Comparison of ENCODE assay signal across 22 cellular contexts in the genomic region with DNA sequence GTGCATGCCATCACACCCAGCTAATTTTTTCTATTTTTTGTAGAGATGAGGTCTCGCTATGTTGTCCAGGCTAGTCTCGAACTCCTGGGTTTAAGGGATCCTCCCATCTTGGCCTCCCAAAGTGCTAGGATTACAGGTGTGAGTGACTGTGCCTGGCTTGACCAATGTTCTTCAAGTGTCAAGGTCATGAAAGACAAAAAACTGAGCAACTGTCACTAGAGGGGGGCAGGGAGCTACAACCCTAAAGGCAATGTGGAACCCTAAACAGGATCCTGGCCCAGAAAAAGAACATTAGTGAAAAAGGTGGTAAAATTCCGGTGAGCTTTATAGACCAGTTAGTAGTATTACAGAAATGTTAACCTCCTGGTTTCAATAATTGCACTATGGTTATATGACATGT. TPM values are rescaled to one million over a fixed set of nuclear protein-coding genes. Genes with fewer than 3 reads are reported as not detected.
DNase-seq lines count a peak whose midpoint lies in the region; ATAC-seq and TF ChIP-seq lines count a peak whose summit lies in the region.
"Had no signal": no experiment of that assay in that cellular context is flagged by ENCODE, and none has a peak within 500 bp of the region (broad histone marks: within the 10 kb centered on the region; RNA-seq: fewer than 3 reads in every experiment).

No MANE protein-coding gene starts in this region.

- no peak overlapping the region for H2BK15ac ChIP-seq in mesendoderm (replicated peaks; ENCODE audit: low read depth)

- H3K4me1 ChIP-seq in GM23338 (ENCODE audit: insufficient read depth) (peaks cover 3% of the 10 kb centered on the region), MM.1S (ENCODE audit: low read length) (peaks cover 47% of the 10 kb centered on the region), OCI-LY3 (ENCODE audit: low read length) (peaks cover 45% of the 10 kb centered on the region), mesendoderm (ENCODE audit: control insufficient read depth, low read depth, low read length) (no peaks in the 10 kb centered on the region)
- H3K4me1 ChIP-seq: A549; BE2C; BLaER1 treated with 17β-estradiol and CSF1 and Interleukin-3, amounts not matched to agents 10 nM and 100 nM had no signal

- H2BK5ac ChIP-seq in mesendoderm (ENCODE audit: low read length) = no peak overlapping the region

- no peaks in the 10 kb centered on the region for H3K36me3 Mint-ChIP-seq in GM23338 (ENCODE audit: low read depth)
- H3K36me3 Mint-ChIP-seq in activated T-helper 2 cell treated with anti-CD3 and anti-CD28 coated beads, Interferon-gamma antibody, Interleukin-2, Interleukin-4, amounts not matched to agents 10 μg/mL and 5 μg/mL and 100 μg/mL, durations not matched to agents 14 hours and 24 hours and 36 hours (ENCODE audit: low read depth) = no peaks in the 10 kb centered on the region
- H3K36me3 Mint-ChIP-seq: CD14-positive monocyte; CD8-positive, alpha-beta memory T cell had no signal

- WGBS in mesendoderm (ENCODE audit: extremely low coverage, insufficient coverage, low lambda C conversion rate) = no CpG with 5 or more reads among the region's 3 CpGs

- no peak overlapping the region for H3K18ac ChIP-seq in mesendoderm (ENCODE audit: low read length)

- H2BK120ac ChIP-seq in mesendoderm (ENCODE audit: low read depth, low read length) = no peak overlapping the region

- H2AFZ ChIP-seq in GM23338 (no peak overlapping the region), MM.1S (ENCODE audit: low read length) (no peak overlapping the region), OCI-LY3 (ENCODE audit: low read depth, low read length) (no peak overlapping the region)

- peak; percentile 17 for DNase-seq in GM23338 (ENCODE audit: low spot score)
- DNase-seq in MM.1S = no peak
- DNase-seq in mesendoderm = no peak
- DNase-seq in EL = no peak
- no peak for DNase-seq in activated T-helper 2 cell treated with anti-CD3 and anti-CD28 coated beads, Interferon-gamma antibody, Interleukin-2, Interleukin-4, amounts not matched to agents 10 μg/mL and 5 μg/mL and 100 μg/mL, durations not matched to agents 14 hours and 24 hours and 36 hours (ENCODE audit: low spot score)
- no peak for DNase-seq in NCI-H1092 (lab: John Stamatoyannopoulos, UW)
- DNase-seq: 8988T; ACHN; AML-193; BE2C; CD4-positive, alpha-beta T cell; CD8-positive, alpha-beta memory T cell; DMS 273 treated with DMSO at 0.1 percent for 48 hours; DMS79; GF-D8; H7 had no signal

- no peaks in the 10 kb centered on the region for H3K79me2 ChIP-seq in GM23338 (replicated peaks; ENCODE audit: insufficient read depth)
- H3K79me2 ChIP-seq in MM.1S (ENCODE audit: low read length) = peaks cover 90% of the 10 kb centered on the region
- H3K79me2 ChIP-seq in OCI-LY3 (ENCODE audit: low read length) = no peaks in the 10 kb centered on the region
- H3K79me2 ChIP-seq in mesendoderm (ENCODE audit: control insufficient read depth, insufficient read depth, low read length) = no peaks in the 10 kb centered on the region

- H3K79me1 ChIP-seq in mesendoderm (ENCODE audit: low read length) = no peaks in the 10 kb centered on the region

- TF ChIP-seq CTCF in GM23338 (conservative IDR thresholded peaks at IDR 0.05; ENCODE audit: low read depth in 2 of 2) (peak; percentile 19 to 41; a peak in 2 of 4 replicates), MM.1S (IDR thresholded peaks at IDR 0.05; ENCODE audit: low read length) (0 out of 2 replicates have a peak, but pooled peaks have one; percentile 7), OCI-LY3 (IDR thresholded peaks at IDR 0.05; ENCODE audit: low read depth, low read length) (peak; percentile 44)

- no peak overlapping the region for H3K4ac ChIP-seq in mesendoderm (ENCODE audit: low read depth, low read length)

- H3K4me3 Mint-ChIP-seq in GM23338 = no peak overlapping the region
- no peak overlapping the region for H3K4me3 Mint-ChIP-seq in activated T-helper 2 cell treated with anti-CD3 and anti-CD28 coated beads, Interferon-gamma antibody, Interleukin-2, Interleukin-4, amounts not matched to agents 10 μg/mL and 5 μg/mL and 100 μg/mL, durations not matched to agents 14 hours and 24 hours and 36 hours (ENCODE audit: low read depth)
- H3K4me3 Mint-ChIP-seq: CD14-positive monocyte; CD4-positive, alpha-beta T cell; CD8-positive, alpha-beta memory T cell had no signal

- H3K4me1 Mint-ChIP-seq in GM23338 = peaks cover 11% of the 10 kb centered on the region; the same call in 2 of the 3 replicates
- H3K4me1 Mint-ChIP-seq in activated T-helper 2 cell treated with anti-CD3 and anti-CD28 coated beads, Interferon-gamma antibody, Interleukin-2, Interleukin-4, amounts not matched to agents 10 μg/mL and 5 μg/mL and 100 μg/mL, durations not matched to agents 14 hours and 24 hours and 36 hours (ENCODE audit: low read depth) = peaks cover 7% of the 10 kb centered on the region
- H3K4me1 Mint-ChIP-seq: CD14-positive monocyte; CD8-positive, alpha-beta memory T cell had no signal

- H3F3A ChIP-seq in GM23338 (replicated peaks; ENCODE audit: low read depth) (no peaks in the 10 kb centered on the region), MM.1S (ENCODE audit: insufficient read depth, low read length) (peaks cover 23% of the 10 kb centered on the region)

- H3K4me3 ChIP-seq in GM23338 = no peak overlapping the region
- H3K4me3 ChIP-seq in MM.1S (ENCODE audit: low read length) = no peak overlapping the region
- no peak overlapping the region for H3K4me3 ChIP-seq in OCI-LY3 (ENCODE audit: low read length)
- H3K4me3 ChIP-seq in mesendoderm (ENCODE audit: low read length) = no peak overlapping the region
- H3K4me3 ChIP-seq: A549; BLaER1 treated with 17β-estradiol and CSF1 and Interleukin-3, amounts not matched to agents 10 nM and 100 nM had no signal

- H4K20me1 ChIP-seq in GM23338 (replicated peaks; ENCODE audit: insufficient read depth) = peaks cover 2% of the 10 kb centered on the region
- no peaks in the 10 kb centered on the region for H4K20me1 ChIP-seq in MM.1S (ENCODE audit: insufficient read depth, low read length)
- H4K20me1 ChIP-seq in OCI-LY3 (ENCODE audit: insufficient read depth, low read length) = no peaks in the 10 kb centered on the region
- H4K20me1 ChIP-seq: BLaER1 treated with 17β-estradiol and CSF1 and Interleukin-3, amounts not matched to agents 10 nM and 100 nM had no signal

- H3K36me3 ChIP-seq in GM23338 (ENCODE audit: insufficient read depth) (no peaks in the 10 kb centered on the region), MM.1S (replicated peaks; ENCODE audit: insufficient read depth, low read length) (no peaks in the 10 kb centered on the region), OCI-LY3 (replicated peaks; ENCODE audit: low read depth, low read length) (no peaks in the 10 kb centered on the region), mesendoderm (ENCODE audit: control insufficient read depth, insufficient read depth, low read length) (no peaks in the 10 kb centered on the region)
- H3K36me3 ChIP-seq: BE2C; BLaER1 treated with 17β-estradiol and CSF1 and Interleukin-3, amounts not matched to agents 10 nM and 100 nM had no signal

- H3K9ac ChIP-seq in MM.1S (ENCODE audit: low read length) (no peak overlapping the region), OCI-LY3 (ENCODE audit: low read length) (no peak overlapping the region), mesendoderm (ENCODE audit: low read length) (no peak overlapping the region)
- H3K9ac ChIP-seq: BLaER1 treated with 17β-estradiol and CSF1 and Interleukin-3, amounts not matched to agents 10 nM and 100 nM had no signal

- H3K9me2 ChIP-seq in GM23338 (ENCODE audit: insufficient read depth) (no peaks in the 10 kb centered on the region), MM.1S (replicated peaks; ENCODE audit: insufficient read depth, low read length) (no peaks in the 10 kb centered on the region)

- H2AK5ac ChIP-seq in mesendoderm (ENCODE audit: low read length) = no peak overlapping the region

- ATAC-seq in GM23338 = no peak
- ATAC-seq: A549, HCT116 had no signal

- no peak overlapping the region for H3K4me2 ChIP-seq in GM23338
- no peak overlapping the region for H3K4me2 ChIP-seq in MM.1S (ENCODE audit: low read depth, low read length)
- no peak overlapping the region for H3K4me2 ChIP-seq in OCI-LY3 (ENCODE audit: low read length)
- no peak overlapping the region for H3K4me2 ChIP-seq in mesendoderm (ENCODE audit: low read length)
- H3K4me2 ChIP-seq: A549; BLaER1 treated with 17β-estradiol and CSF1 and Interleukin-3, amounts not matched to agents 10 nM and 100 nM had no signal

- H3K27ac ChIP-seq in GM23338 (ENCODE audit: low read depth) (no peak overlapping the region), MM.1S (ENCODE audit: low read length) (no peak overlapping the region), OCI-LY3 (ENCODE audit: low read length) (no peak overlapping the region), mesendoderm (ENCODE audit: low read depth, low read length) (no peak overlapping the region)
- H3K27ac ChIP-seq: A549; BLaER1 treated with 17β-estradiol and CSF1 and Interleukin-3, amounts not matched to agents 10 nM and 100 nM had no signal

- H3K56ac ChIP-seq in mesendoderm (ENCODE audit: low read length) = no peak overlapping the region

- no peaks in the 10 kb centered on the region for H3K9me3 Mint-ChIP-seq in GM23338
- no peaks in the 10 kb centered on the region for H3K9me3 Mint-ChIP-seq in activated T-helper 2 cell treated with anti-CD3 and anti-CD28 coated beads, Interferon-gamma antibody, Interleukin-2, Interleukin-4, amounts not matched to agents 10 μg/mL and 5 μg/mL and 100 μg/mL, durations not matched to agents 14 hours and 24 hours and 36 hours
- H3K9me3 Mint-ChIP-seq: CD14-positive monocyte; CD4-positive, alpha-beta T cell; CD8-positive, alpha-beta memory T cell had no signal

- H3K27me3 Mint-ChIP-seq in GM23338 (ENCODE audit: insufficient read depth, low read depth, poor library complexity) = peaks cover 13% of the 10 kb centered on the region
- H3K27me3 Mint-ChIP-seq in activated T-helper 2 cell treated with anti-CD3 and anti-CD28 coated beads, Interferon-gamma antibody, Interleukin-2, Interleukin-4, amounts not matched to agents 10 μg/mL and 5 μg/mL and 100 μg/mL, durations not matched to agents 14 hours and 24 hours and 36 hours (ENCODE audit: low read depth) = peaks cover 33% of the 10 kb centered on the region

- H3K9me3 ChIP-seq in MM.1S (replicated peaks; ENCODE audit: insufficient read depth, low read length) (no peaks in the 10 kb centered on the region), OCI-LY3 (ENCODE audit: insufficient read depth, low read length) (no peaks in the 10 kb centered on the region)
- H3K9me3 ChIP-seq: A549; BE2C; BLaER1 treated with 17β-estradiol and CSF1 and Interleukin-3, amounts not matched to agents 10 nM and 100 nM had no signal

- H4K5ac ChIP-seq in mesendoderm (ENCODE audit: low read length) = no peak overlapping the region

- H3K23ac ChIP-seq in mesendoderm (ENCODE audit: low read length) = no peak overlapping the region

- intact Hi-C loops in activated T-helper 2 cell treated with anti-CD3 and anti-CD28 coated beads, Interferon-gamma antibody, Interleukin-2, Interleukin-4, amounts not matched to agents 10 μg/mL and 5 μg/mL and 100 μg/mL, durations not matched to agents 14 hours and 24 hours and 36 hours (cut with micrococcal nuclease) = no loop called here

- no peak overlapping the region for H4K8ac ChIP-seq in mesendoderm (ENCODE audit: low read depth, low read length)

- no peak overlapping the region for H3K27ac Mint-ChIP-seq in GM23338
- H3K27ac Mint-ChIP-seq in activated T-helper 2 cell treated with anti-CD3 and anti-CD28 coated beads, Interferon-gamma antibody, Interleukin-2, Interleukin-4, amounts not matched to agents 10 μg/mL and 5 μg/mL and 100 μg/mL, durations not matched to agents 14 hours and 24 hours and 36 hours = no peak overlapping the region
- H3K27ac Mint-ChIP-seq: CD14-positive monocyte; CD4-positive, alpha-beta T cell; CD8-positive, alpha-beta memory T cell had no signal

- H3K27me3 ChIP-seq in GM23338 (ENCODE audit: insufficient read depth) (peaks cover 26% of the 10 kb centered on the region), MM.1S (replicated peaks; ENCODE audit: insufficient read depth, low read length) (no peaks in the 10 kb centered on the region), OCI-LY3 (ENCODE audit: low read depth, low read length) (peaks cover 32% of the 10 kb centered on the region), mesendoderm (ENCODE audit: insufficient read depth, low read length, poor library complexity) (peaks cover 9% of the 10 kb centered on the region)
- H3K27me3 ChIP-seq: BE2C had no signal

RNA-seq across cellular contexts. Expression of a gene that starts 7.3 kb away (rescaled TPM):
- total RNA-seq in GM23338 (2014; rRNA removed; shearing (Covaris generic)) = 6.8 and 19.1 TPM in 2 replicates
- 3.2 and 3.5 TPM in 2 replicates for polyA plus RNA-seq in GM23338 (2016; fragmentation: Nextera tagmentation; extraction: Ambion mirVana)
- 5.0 TPM for polyA plus RNA-seq in mesendoderm (2013, experiment 1 of 2)
- 5.1 TPM for polyA plus RNA-seq in mesendoderm (2013, experiment 2 of 2)
- total RNA-seq in activated T-helper 2 cell treated with anti-CD3 and anti-CD28 coated beads, Interferon-gamma antibody, Interleukin-2, Interleukin-4, amounts not matched to agents 10 μg/mL and 5 μg/mL and 100 μg/mL, durations not matched to agents 14 hours and 24 hours and 36 hours = not detected in 2 replicates
- total RNA-seq: CD4-positive, alpha-beta T cell; G401 had no signal
- polyA plus RNA-seq: CD14-positive monocyte; CD8-positive, alpha-beta memory T cell had no signal
